ENCODE assay signal across 18 cellular contexts in genomic region chrX:7071390-7071789, GRCh38.
A peak's percentile ranks its signal among the peaks of the same experiment; 100 is the strongest.
DNase-seq lines count a peak whose midpoint lies in the region; ATAC-seq and TF ChIP-seq lines count a peak whose summit lies in the region.
"Had no signal": no experiment of that assay in that cellular context is flagged by ENCODE, and none has a peak within 500 bp of the region (broad histone marks: within the 10 kb centered on the region; RNA-seq: fewer than 3 reads in every experiment).

No MANE protein-coding gene starts in this region.

- H3K4me1 ChIP-seq in right lobe of liver, result peaks cover 0 to 50% (median 14%) of the 10 kb centered on the region in 4 donors
- H3K4me1 ChIP-seq: BE2C, SJSA1 had no signal

- H3K9me3 ChIP-seq in right lobe of liver, result no peaks in the 10 kb centered on the region
- H3K9me3 ChIP-seq: BE2C, MG63, SJSA1 had no signal

- no peaks in the 10 kb centered on the region for H3K27me3 ChIP-seq in right lobe of liver
- H3K27me3 ChIP-seq: BE2C, MG63, SJSA1 had no signal

- no peak for TF ChIP-seq CTCF in right lobe of liver (IDR thresholded peaks at IDR 0.05)

- intact Hi-C loops in right lobe of liver (cut with DNase I), result no loop called here
- intact Hi-C loops in left ventricle myocardium superior (cut with micrococcal nuclease), result no loop called here

- DNase-seq in right lobe of liver (peak in 2 of 3 donors; percentile 67), NCI-H82 (lab: John Stamatoyannopoulos, UW) (no peak), left ventricle myocardium superior (no peak)
- DNase-seq in activated T-cell treated with anti-CD3 and anti-CD28 coated beads, Interleukin-2, amount 50 U/mL, for 48 hours, result no peak
- DNase-seq: BE2C; CD8-positive, alpha-beta T cell; DMS 273 treated with DMSO at 0.1 percent for 48 hours; KG1; MG63; NCI-H1092 treated with DMSO at 0.1 percent for 48 hours; NCI-H1694 treated with DMSO at 0.1 percent for 48 hours; NCI-H69; SW 1271 had no signal

- H3K4me3 ChIP-seq in right lobe of liver, result no peak overlapping the region
- H3K4me3 ChIP-seq: MG63, SJSA1 had no signal

- H3K27ac ChIP-seq in right lobe of liver, result peak overlapping the region in 1 of 3 donors; percentile 61
- H3K27ac ChIP-seq: RWPE1, SJSA1 had no signal

- peak; percentile 70 for ATAC-seq in GM18505 (IDR thresholded peaks at IDR 0.05; ENCODE audit: unreplicated experiment)
- peak; percentile 41 for ATAC-seq in GM18907 (IDR thresholded peaks at IDR 0.05; ENCODE audit: unreplicated experiment)
- ATAC-seq in HG02885 (IDR thresholded peaks at IDR 0.05; ENCODE audit: poor library complexity, unreplicated experiment), result peak; percentile 55
- peak; percentile 81 to 94 (median 90) for ATAC-seq in right lobe of liver
- no peak for ATAC-seq in left ventricle myocardium superior
- ATAC-seq: CD8-positive, alpha-beta T cell had no signal

- no peak for TF ChIP-seq POLR2A in GM18505 (IDR thresholded peaks at IDR 0.05; ENCODE audit: borderline replicate concordance, extremely low read depth, insufficient read depth, insufficient read length)
- TF ChIP-seq POLR2A in right lobe of liver (IDR thresholded peaks at IDR 0.05), result no peak

- no peaks in the 10 kb centered on the region for H3K36me3 ChIP-seq in right lobe of liver
- H3K36me3 ChIP-seq: BE2C, MG63, SJSA1 had no signal

- 29% methylated on average over 3 of the region's 3 CpGs for WGBS in right lobe of liver (ENCODE audit: insufficient coverage, low coverage, low lambda C conversion rate, missing lambda C conversion rate)

Comparison
In these comparisons a context has a peak if more than half of its experiments do, and no peak if none do; other contexts are left out.
1. DNase-seq: peak in right lobe of liver (2 of 3); none in activated T-cell treated with anti-CD3 and anti-CD28 coated beads, Interleukin-2, amount 50 U/mL, for 48 hours (0 of 2), NCI-H82 (single experiment) and left ventricle myocardium superior (single experiment).